Comparison of ENCODE assay signal across 18 cellular contexts in genomic region chr3:122520861-122521260, GRCh38. TPM values are rescaled to one million over a fixed set of nuclear protein-coding genes. Genes with fewer than 3 reads are reported as not detected.
DNase-seq lines count a peak whose midpoint lies in the region; ATAC-seq, FAIRE-seq and TF ChIP-seq lines count a peak whose summit lies in the region.
"Had no signal": no experiment of that assay in that cellular context is flagged by ENCODE, and none has a peak within 500 bp of the region (broad histone marks: within the 10 kb centered on the region; RNA-seq: fewer than 3 reads in every experiment).

No MANE protein-coding gene starts in this region.

- DNase-seq in HepG2 (ENCODE audit: low spot score) (peak; percentile 56), right lobe of liver (no peak), PC-3 (peak; percentile 55), epithelial cell of prostate (ENCODE audit: low read depth, low spot score) (no peak), NCI-H1436 (lab: John Stamatoyannopoulos, UW) (no peak), breast epithelium (ENCODE audit: low spot score in 2 of 2) (no peak)
- no peak for DNase-seq in central memory CD4-positive, alpha-beta T cell
- DNase-seq: C1 segment of cervical spinal cord; CD4-positive, alpha-beta T cell; DMS79; GM23248 had no signal

- ATAC-seq in HepG2 (peak; percentile 65), right lobe of liver (no peak), PC-3 (peak; percentile 29; the same call in 1 of the 2 replicates)
- ATAC-seq: GM12878 had no signal

- H3K9me3 ChIP-seq in HepG2 (ENCODE audit: low read length) = no peaks in the 10 kb centered on the region
- H3K9me3 ChIP-seq in right lobe of liver = no peaks in the 10 kb centered on the region
- H3K9me3 ChIP-seq in PC-3 (ENCODE audit: low read length) = no peaks in the 10 kb centered on the region
- no peaks in the 10 kb centered on the region for H3K9me3 ChIP-seq in breast epithelium

- no peak overlapping the region for H2AFZ ChIP-seq in HepG2 (ENCODE audit: low read length)
- no peak overlapping the region for H2AFZ ChIP-seq in PC-3 (ENCODE audit: low read length)
- H2AFZ ChIP-seq: GM23248 had no signal

- WGBS in HepG2 (ENCODE audit: low lambda C conversion rate) = 3% methylated on average over 4 of the region's 4 CpGs
- WGBS in right lobe of liver (ENCODE audit: insufficient coverage, low coverage, low lambda C conversion rate, missing lambda C conversion rate) = 55% methylated on average over 3 of the region's 4 CpGs

- H3K9ac ChIP-seq in HepG2 (ENCODE audit: insufficient read depth, low read depth, low read length) (no peak overlapping the region), PC-3 (ENCODE audit: low read length) (no peak overlapping the region)
- H3K9ac ChIP-seq: GM23248 had no signal

- no peak overlapping the region for H3K4me3 ChIP-seq in HepG2 (replicated peaks in 1 of 3; ENCODE audit: insufficient read depth in 1 of 3, low read depth in 2 of 3, low read length in 3 of 3)
- H3K4me3 ChIP-seq in right lobe of liver = no peak overlapping the region
- no peak overlapping the region for H3K4me3 ChIP-seq in PC-3 (ENCODE audit: low read length)
- H3K4me3 ChIP-seq in breast epithelium = no peak overlapping the region
- H3K4me3 ChIP-seq: GM12878, GM23248 had no signal

- POLR2A ChIA-PET in HepG2 (lab: Yijun Ruan, JAX) (no interaction called here), PC-3 (lab: Charles Lee; ENCODE audit: unreplicated experiment) (no interaction called here)

- no peaks in the 10 kb centered on the region for H3F3A ChIP-seq in PC-3 (ENCODE audit: low read length, unreplicated experiment)

- H3K79me2 ChIP-seq in HepG2 (ENCODE audit: insufficient read depth, low read length) (no peaks in the 10 kb centered on the region), PC-3 (ENCODE audit: low read length) (no peaks in the 10 kb centered on the region)

- H3K4me1 ChIP-seq in HepG2 (ENCODE audit: insufficient read depth, low read length) (peaks cover 16% of the 10 kb centered on the region), right lobe of liver (peaks cover 0 to 6% (median 2%) of the 10 kb centered on the region in 4 donors), PC-3 (ENCODE audit: insufficient read depth, low read length) (no peaks in the 10 kb centered on the region), breast epithelium (no peaks in the 10 kb centered on the region)

- no peak for FAIRE-seq in HepG2 (lab: Jason Lieb, UNC)
- FAIRE-seq: A204.1, D721Med, GM12878, GM18507, H54 had no signal

- TF ChIP-seq CTCF in HepG2 (CRISPR knock-in tag; IDR thresholded peaks at IDR 0.05) = no peak
- no peak for TF ChIP-seq CTCF in right lobe of liver (IDR thresholded peaks at IDR 0.05)
- TF ChIP-seq CTCF in PC-3 (conservative IDR thresholded peaks at IDR 0.05; ENCODE audit: low read depth, low read length) = no peak
- no peak for TF ChIP-seq CTCF in breast epithelium (IDR thresholded peaks at IDR 0.05)

- H3K36me3 ChIP-seq in HepG2 (replicated peaks in 1 of 2; ENCODE audit: control insufficient read depth in 1 of 2, insufficient read depth in 2 of 2, low read length in 2 of 2) = no peaks in the 10 kb centered on the region
- H3K36me3 ChIP-seq in right lobe of liver = no peaks in the 10 kb centered on the region
- H3K36me3 ChIP-seq in PC-3 (ENCODE audit: low read depth, low read length) = no peaks in the 10 kb centered on the region
- no peaks in the 10 kb centered on the region for H3K36me3 ChIP-seq in breast epithelium

- H3K27ac ChIP-seq in HepG2 (ENCODE audit: extremely low read length, insufficient read depth, low read length) (no peak overlapping the region), right lobe of liver (no peak overlapping the region), PC-3 (ENCODE audit: low read length) (no peak overlapping the region), epithelial cell of prostate (peak overlapping the region; percentile 59), breast epithelium (no peak overlapping the region)
- H3K27ac ChIP-seq: GM23248 had no signal

- TF ChIP-seq EP300 in HepG2 (IDR thresholded peaks at IDR 0.05; ENCODE audit: low read depth in 2 of 2, low read length in 2 of 2) (no peak), HepG2 (CRISPR knock-in tag; IDR thresholded peaks at IDR 0.05; ENCODE audit: borderline replicate concordance) (no peak)

- intact Hi-C loops in HepG2 (cut with micrococcal nuclease; ENCODE audit: unreplicated experiment) = no loop called here
- intact Hi-C loops in right lobe of liver (cut with DNase I) = no loop called here
- intact Hi-C loops in PC-3 (cut with micrococcal nuclease) = no loop called here
- intact Hi-C loops in breast epithelium (cut with DNase I; ENCODE audit: low total_unique reads) = no loop called here

- in situ Hi-C loops in HepG2 (cut with HindIII; ENCODE audit: extremely low pct_ligation_motif_present, low pct_unique_long_range_greater_than_20kb) = no loop called here

- no peaks in the 10 kb centered on the region for H3K9me2 ChIP-seq in PC-3 (replicated peaks; ENCODE audit: low read length)

- H4K20me1 ChIP-seq in HepG2 (ENCODE audit: insufficient read depth, low read length) = no peaks in the 10 kb centered on the region
- no peaks in the 10 kb centered on the region for H4K20me1 ChIP-seq in PC-3 (ENCODE audit: low read length)

- no TSS peak for BruUV-seq in HepG2 (replicated peaks; lab: Mats Ljungman, UMichigan)
- BruUV-seq in PC-3 (replicated peaks; lab: Mats Ljungman, UMichigan) = no TSS peak

- no peak overlapping the region for H3K4me2 ChIP-seq in HepG2 (ENCODE audit: low read depth, low read length)
- H3K4me2 ChIP-seq in PC-3 (ENCODE audit: low read length) = no peak overlapping the region

- CTCF ChIA-PET in HepG2 (lab: Yijun Ruan, JAX; ENCODE audit: low intra/inter-chr PET ratio, low total read pairs) = no interaction called here
- CTCF ChIA-PET in PC-3 (lab: Charles Lee) = interaction anchor here (0.6 kb wide), 1 partner anchor 11 kb away, joined by 7 read pairs; no protein-coding TSS in a partner anchor

- no peak for TF ChIP-seq RAD21 in HepG2 (CRISPR knock-in tag; IDR thresholded peaks at IDR 0.05)

- H3K27me3 ChIP-seq in HepG2 (ENCODE audit: control insufficient read depth in 1 of 2, insufficient read depth in 2 of 2, low read length in 2 of 2) (no peaks in the 10 kb centered on the region), right lobe of liver (no peaks in the 10 kb centered on the region), PC-3 (ENCODE audit: low read length) (no peaks in the 10 kb centered on the region), breast epithelium (no peaks in the 10 kb centered on the region)

- TF ChIP-seq POLR2A in HepG2 (IDR thresholded peaks at IDR 0.05; ENCODE audit: insufficient read depth in 1 of 2, low read depth in 2 of 2, low read length in 2 of 2) = no peak
- TF ChIP-seq POLR2A in right lobe of liver (IDR thresholded peaks at IDR 0.05) = no peak
- TF ChIP-seq POLR2A in breast epithelium (IDR thresholded peaks at IDR 0.05) = no peak

RNA-seq across cellular contexts. Expression of gene KPNA1, which starts 6.1 kb away (rescaled TPM):
- total RNA-seq in HepG2 (2016; rRNA removed; fragmentation: Illumina TruSeq; extraction: Trizol) (30.0 and 49.7 TPM in 2 replicates), right lobe of liver (10 to 100 TPM; 33.7 to 61.3 (median 51.2) TPM), PC-3 (2014; rRNA removed) (64.3 and 76.7 TPM in 2 replicates), breast epithelium (10 to 100 TPM; 40.3 to 51.7 (median 42.4) TPM)
- total RNA-seq in HepG2 (2016; cell fraction: cytosol; rRNA removed; fragmentation: Illumina TruSeq; extraction: Trizol; ENCODE audit: low read depth) = 4.1 and 5.0 TPM in 2 replicates
- 28.3 and 45.9 TPM in 2 replicates for total RNA-seq in HepG2 (2016; cell fraction: insoluble cytoplasmic fraction; rRNA removed; fragmentation: Illumina TruSeq; extraction: Trizol)
- 6.0 and 6.7 TPM in 2 replicates for total RNA-seq in HepG2 (2016; cell fraction: membrane; rRNA removed; fragmentation: Illumina TruSeq; extraction: Trizol)
- total RNA-seq in HepG2 (2016; cell fraction: nucleus; rRNA removed; fragmentation: Illumina TruSeq; extraction: Trizol) = 27.0 and 29.3 TPM in 2 replicates
- polyA plus RNA-seq in HepG2 (2011; rRNA removed) = 14.7 and 15.4 TPM in 2 replicates
- 11.8 and 17.4 TPM in 2 replicates for polyA plus RNA-seq in HepG2 (2011; cell fraction: cytosol; rRNA removed)
- polyA plus RNA-seq in HepG2 (2011; cell fraction: nucleus; rRNA removed) = 10.3 and 14.5 TPM in 2 replicates
- 19.7 and 22.5 TPM in 2 replicates for polyA plus RNA-seq in HepG2 (2012)
- polyA plus RNA-seq in HepG2 (2016; cell fraction: cytosol; fragmentation: Illumina TruSeq; extraction: Trizol; ENCODE audit: low read depth) = 1.1 and 1.4 TPM in 2 replicates
- polyA plus RNA-seq in HepG2 (2016; cell fraction: insoluble cytoplasmic fraction; fragmentation: Illumina TruSeq; extraction: Trizol; ENCODE audit: low read depth) = 53.6 and 54.5 TPM in 2 replicates
- 3.3 and 3.8 TPM in 2 replicates for polyA plus RNA-seq in HepG2 (2016; cell fraction: membrane; fragmentation: Illumina TruSeq; extraction: Trizol; ENCODE audit: low read depth)
- polyA plus RNA-seq in HepG2 (2016; cell fraction: nucleus; fragmentation: Illumina TruSeq; extraction: Trizol; ENCODE audit: insufficient read depth, low read depth) = 33.7 and 36.9 TPM in 2 replicates
- polyA minus RNA-seq in HepG2 (2011; rRNA and poly(A)+ RNA removed; ENCODE audit: low replicate concordance) = 21.2 and 58.7 TPM in 2 replicates
- 14.3 and 28.6 TPM in 2 replicates for polyA minus RNA-seq in HepG2 (2011; cell fraction: cytosol; rRNA and poly(A)+ RNA removed)
- polyA minus RNA-seq in HepG2 (2011; cell fraction: nucleus; rRNA and poly(A)+ RNA removed) = 25.8 and 29.0 TPM in 2 replicates

RNA-seq across cellular contexts. Expression of gene PARP9, which starts 43.2 kb away (rescaled TPM):
- total RNA-seq in HepG2 (2016; rRNA removed; fragmentation: Illumina TruSeq; extraction: Trizol) (10.6 and 12.5 TPM in 2 replicates), right lobe of liver (10 to 100 TPM; 35.5 to 64.7 (median 42.5) TPM), PC-3 (2014; rRNA removed) (13.8 and 14.8 TPM in 2 replicates), breast epithelium (10 to 100 TPM; 17.4 to 55.1 (median 39.7) TPM)
- total RNA-seq in HepG2 (2016; cell fraction: cytosol; rRNA removed; fragmentation: Illumina TruSeq; extraction: Trizol; ENCODE audit: low read depth) = 2.5 and 3.5 TPM in 2 replicates
- 9.8 and 12.9 TPM in 2 replicates for total RNA-seq in HepG2 (2016; cell fraction: insoluble cytoplasmic fraction; rRNA removed; fragmentation: Illumina TruSeq; extraction: Trizol)
- total RNA-seq in HepG2 (2016; cell fraction: membrane; rRNA removed; fragmentation: Illumina TruSeq; extraction: Trizol) = 3.6 and 4.5 TPM in 2 replicates
- total RNA-seq in HepG2 (2016; cell fraction: nucleus; rRNA removed; fragmentation: Illumina TruSeq; extraction: Trizol) = 6.9 and 7.6 TPM in 2 replicates
- 6.5 and 7.0 TPM in 2 replicates for polyA plus RNA-seq in HepG2 (2011; rRNA removed)
- polyA plus RNA-seq in HepG2 (2011; cell fraction: cytosol; rRNA removed) = 2.3 and 5.1 TPM in 2 replicates
- 4.4 and 8.2 TPM in 2 replicates for polyA plus RNA-seq in HepG2 (2011; cell fraction: nucleus; rRNA removed)
- polyA plus RNA-seq in HepG2 (2012) = 2.5 and 4.0 TPM in 2 replicates
- polyA plus RNA-seq in HepG2 (2016; cell fraction: cytosol; fragmentation: Illumina TruSeq; extraction: Trizol; ENCODE audit: low read depth) = 0.59 and 0.62 TPM in 2 replicates
- polyA plus RNA-seq in HepG2 (2016; cell fraction: insoluble cytoplasmic fraction; fragmentation: Illumina TruSeq; extraction: Trizol; ENCODE audit: low read depth) = 11.1 TPM in 2 replicates
- 1.4 and 1.9 TPM in 2 replicates for polyA plus RNA-seq in HepG2 (2016; cell fraction: membrane; fragmentation: Illumina TruSeq; extraction: Trizol; ENCODE audit: low read depth)
- polyA plus RNA-seq in HepG2 (2016; cell fraction: nucleus; fragmentation: Illumina TruSeq; extraction: Trizol; ENCODE audit: insufficient read depth, low read depth) = 11.1 and 11.3 TPM in 2 replicates
- polyA minus RNA-seq in HepG2 (2011; rRNA and poly(A)+ RNA removed; ENCODE audit: low replicate concordance) = 2.0 and 5.7 TPM in 2 replicates
- polyA minus RNA-seq in HepG2 (2011; cell fraction: cytosol; rRNA and poly(A)+ RNA removed) = 2.5 and 3.1 TPM in 2 replicates
- polyA minus RNA-seq in HepG2 (2011; cell fraction: nucleus; rRNA and poly(A)+ RNA removed) = 4.0 and 7.0 TPM in 2 replicates

RNA-seq across cellular contexts. Expression of gene DTX3L, which starts 43.3 kb away (rescaled TPM):
- 10.9 and 19.2 TPM in 2 replicates for total RNA-seq in HepG2 (2016; rRNA removed; fragmentation: Illumina TruSeq; extraction: Trizol)
- 1.1 and 1.5 TPM in 2 replicates for total RNA-seq in HepG2 (2016; cell fraction: cytosol; rRNA removed; fragmentation: Illumina TruSeq; extraction: Trizol; ENCODE audit: low read depth)
- total RNA-seq in HepG2 (2016; cell fraction: insoluble cytoplasmic fraction; rRNA removed; fragmentation: Illumina TruSeq; extraction: Trizol) = 10.7 and 16.9 TPM in 2 replicates
- 7.0 and 7.7 TPM in 2 replicates for total RNA-seq in HepG2 (2016; cell fraction: membrane; rRNA removed; fragmentation: Illumina TruSeq; extraction: Trizol)
- 7.4 and 8.7 TPM in 2 replicates for total RNA-seq in HepG2 (2016; cell fraction: nucleus; rRNA removed; fragmentation: Illumina TruSeq; extraction: Trizol)
- 2.5 and 3.2 TPM in 2 replicates for polyA plus RNA-seq in HepG2 (2011; rRNA removed)
- polyA plus RNA-seq in HepG2 (2011; cell fraction: cytosol; rRNA removed) = 1.7 and 3.2 TPM in 2 replicates
- polyA plus RNA-seq in HepG2 (2011; cell fraction: nucleus; rRNA removed) = 1.7 and 2.8 TPM in 2 replicates
- 4.4 and 5.3 TPM in 2 replicates for polyA plus RNA-seq in HepG2 (2012)
- 0.57 TPM in 2 replicates for polyA plus RNA-seq in HepG2 (2016; cell fraction: cytosol; fragmentation: Illumina TruSeq; extraction: Trizol; ENCODE audit: low read depth)
- polyA plus RNA-seq in HepG2 (2016; cell fraction: insoluble cytoplasmic fraction; fragmentation: Illumina TruSeq; extraction: Trizol; ENCODE audit: low read depth) = 12.1 and 15.2 TPM in 2 replicates
- 2.5 and 2.9 TPM in 2 replicates for polyA plus RNA-seq in HepG2 (2016; cell fraction: membrane; fragmentation: Illumina TruSeq; extraction: Trizol; ENCODE audit: low read depth)
- 9.0 and 9.5 TPM in 2 replicates for polyA plus RNA-seq in HepG2 (2016; cell fraction: nucleus; fragmentation: Illumina TruSeq; extraction: Trizol; ENCODE audit: insufficient read depth, low read depth)
- polyA minus RNA-seq in HepG2 (2011; rRNA and poly(A)+ RNA removed; ENCODE audit: low replicate concordance) = 3.0 and 6.0 TPM in 2 replicates
- 5.5 and 9.3 TPM in 2 replicates for polyA minus RNA-seq in HepG2 (2011; cell fraction: cytosol; rRNA and poly(A)+ RNA removed)
- 3.1 and 6.0 TPM in 2 replicates for polyA minus RNA-seq in HepG2 (2011; cell fraction: nucleus; rRNA and poly(A)+ RNA removed)
- total RNA-seq in right lobe of liver = 10 to 100 TPM; 31.3 to 63.7 (median 38.4) TPM
- total RNA-seq in PC-3 (2014; rRNA removed) = 11.1 and 11.9 TPM in 2 replicates
- total RNA-seq in breast epithelium = 10 to 100 TPM; 19.0 to 30.1 (median 29.2) TPM

RNA-seq across cellular contexts. Expression of gene PARP15, which starts 56.6 kb away (rescaled TPM):
- 0.02 TPM in 1 of 2 replicates, not detected in the other for total RNA-seq in HepG2 (2016; rRNA removed; fragmentation: Illumina TruSeq; extraction: Trizol)
- not detected in 2 replicates for total RNA-seq in HepG2 (2016; cell fraction: cytosol; rRNA removed; fragmentation: Illumina TruSeq; extraction: Trizol; ENCODE audit: low read depth)
- total RNA-seq in HepG2 (2016; cell fraction: insoluble cytoplasmic fraction; rRNA removed; fragmentation: Illumina TruSeq; extraction: Trizol) = 0.04 TPM in 1 of 2 replicates, not detected in the other
- not detected in 2 replicates for total RNA-seq in HepG2 (2016; cell fraction: membrane; rRNA removed; fragmentation: Illumina TruSeq; extraction: Trizol)
- not detected in 2 replicates for total RNA-seq in HepG2 (2016; cell fraction: nucleus; rRNA removed; fragmentation: Illumina TruSeq; extraction: Trizol)
- not detected in 2 replicates for polyA plus RNA-seq in HepG2 (2011; rRNA removed)
- 0.03 TPM in 1 of 2 replicates, not detected in the other for polyA plus RNA-seq in HepG2 (2011; cell fraction: cytosol; rRNA removed)
- 0.33 and 0.39 TPM in 2 replicates for polyA plus RNA-seq in HepG2 (2011; cell fraction: nucleus; rRNA removed)
- polyA plus RNA-seq in HepG2 (2012) = not detected in 2 replicates
- polyA plus RNA-seq in HepG2 (2016; cell fraction: cytosol; fragmentation: Illumina TruSeq; extraction: Trizol; ENCODE audit: low read depth) = not detected in 2 replicates
- polyA plus RNA-seq in HepG2 (2016; cell fraction: insoluble cytoplasmic fraction; fragmentation: Illumina TruSeq; extraction: Trizol; ENCODE audit: low read depth) = not detected in 2 replicates
- polyA plus RNA-seq in HepG2 (2016; cell fraction: membrane; fragmentation: Illumina TruSeq; extraction: Trizol; ENCODE audit: low read depth) = not detected in 2 replicates
- not detected in 2 replicates for polyA plus RNA-seq in HepG2 (2016; cell fraction: nucleus; fragmentation: Illumina TruSeq; extraction: Trizol; ENCODE audit: insufficient read depth, low read depth)
- 0.02 TPM in 1 of 2 replicates, not detected in the other for polyA minus RNA-seq in HepG2 (2011; rRNA and poly(A)+ RNA removed; ENCODE audit: low replicate concordance)
- not detected in 2 replicates for polyA minus RNA-seq in HepG2 (2011; cell fraction: cytosol; rRNA and poly(A)+ RNA removed)
- not detected in 2 replicates for polyA minus RNA-seq in HepG2 (2011; cell fraction: nucleus; rRNA and poly(A)+ RNA removed)
- 1 to 10 TPM in 4 of 6 experiments, under 1 TPM in 2; 0.37 to 1.5 (median 1.3) TPM for total RNA-seq in right lobe of liver
- not detected in 2 replicates for total RNA-seq in PC-3 (2014; rRNA removed)
- 1 to 10 TPM; 2.9 to 5.6 (median 5.4) TPM for total RNA-seq in breast epithelium
- total RNA-seq: G401, HT-29 had no signal

Comparison
In these comparisons a context has a peak if more than half of its experiments do, and no peak if none do; other contexts are left out.
1. ATAC-seq: peak in HepG2 (single experiment) and PC-3 (single experiment); none in right lobe of liver (0 of 4).
2. DNase-seq: peak in HepG2 (single experiment) and PC-3 (single experiment); none in right lobe of liver (0 of 3), epithelial cell of prostate (single experiment), central memory CD4-positive, alpha-beta T cell (single experiment), NCI-H1436 (single experiment) and breast epithelium (0 of 2).